19 cellular contexts compared by ENCODE assay signal in genomic region chr1:157146244-157146643, GRCh38. TPM values are rescaled to one million over a fixed set of nuclear protein-coding genes. Genes with fewer than 3 reads are reported as not detected.
A peak's percentile ranks its signal among the peaks of the same experiment; 100 is the strongest.
DNase-seq lines count a peak whose midpoint lies in the region; ATAC-seq, FAIRE-seq and TF ChIP-seq lines count a peak whose summit lies in the region.
"Had no signal": no experiment of that assay in that cellular context is flagged by ENCODE, and none has a peak within 500 bp of the region (broad histone marks: within the 10 kb centered on the region; RNA-seq: fewer than 3 reads in every experiment).

No MANE protein-coding gene starts in this region.

- no peak for TF ChIP-seq POLR2A in K562 (conservative IDR thresholded peaks at IDR 0.05)

- no peak overlapping the region for H2BK12ac ChIP-seq in mesenchymal stem cell (ENCODE audit: low read length in 2 of 2)

- H3K14ac ChIP-seq in mesenchymal stem cell (ENCODE audit: low read length in 2 of 2): no peak overlapping the region

- H2BK15ac ChIP-seq in mesenchymal stem cell (ENCODE audit: low read depth, poor library complexity, severe bottlenecking): no peak overlapping the region

- no peaks in the 10 kb centered on the region for H3K79me1 ChIP-seq in mesenchymal stem cell (replicated peaks; ENCODE audit: low read length, poor library complexity, severe bottlenecking)

- H3K36me3 ChIP-seq in GM23248 (ENCODE audit: low read depth): no peaks in the 10 kb centered on the region
- no peaks in the 10 kb centered on the region; the same call in 2 of the 3 replicates for H3K36me3 ChIP-seq in K562 (ENCODE audit: control insufficient read depth, insufficient read depth, low read length)
- no peaks in the 10 kb centered on the region for H3K36me3 ChIP-seq in mesenchymal stem cell (ENCODE audit: control insufficient read depth in 1 of 2, insufficient read depth in 2 of 2, low read depth in 1 of 2, low read length in 2 of 2)
- H3K36me3 ChIP-seq: BLaER1 had no signal

- CTCF ChIA-PET in K562 (lab: Yijun Ruan, JAX; ENCODE audit: low intra/inter-chr PET ratio): no interaction called here

- H2AFZ ChIP-seq in GM23248 (peak overlapping the region; percentile 40; the same call in 1 of the 2 replicates), K562 (ENCODE audit: low read depth, low read length) (peak overlapping the region; percentile 94), mesenchymal stem cell (ENCODE audit: low read depth, low read length) (no peak overlapping the region)

- no peak overlapping the region for H3K4ac ChIP-seq in mesenchymal stem cell (ENCODE audit: low read depth in 1 of 2, low read length in 2 of 2)

- TF ChIP-seq RAD21 in K562 (CRISPR knock-in tag; conservative IDR thresholded peaks at IDR 0.05 in 1 of 2, IDR thresholded peaks at IDR 0.05 in 1 of 2): no peak

- H4K20me1 ChIP-seq in GM23248 (ENCODE audit: insufficient read depth): no peaks in the 10 kb centered on the region
- no peaks in the 10 kb centered on the region for H4K20me1 ChIP-seq in K562 (replicated peaks; ENCODE audit: control insufficient read depth, insufficient read depth, low read length)
- H4K20me1 ChIP-seq: BLaER1 had no signal

- H3K4me1 ChIP-seq in GM23248 (ENCODE audit: insufficient read depth) (0 out of 2 replicates have a peak, but pooled peaks cover 6% of the 10 kb centered on the region), K562 (replicated peaks in 1 of 2; ENCODE audit: control insufficient read depth in 2 of 2, insufficient read depth in 2 of 2, low read length in 2 of 2) (peaks cover 7 to 40% of the 10 kb centered on the region in 2 experiments; a peak in 4 of 5 replicates), foreskin keratinocyte (peaks cover 30% of the 10 kb centered on the region), mesenchymal stem cell (ENCODE audit: control insufficient read depth, insufficient read depth, low read depth, low read length) (no peaks in the 10 kb centered on the region)
- H3K4me1 ChIP-seq: Caco-2 had no signal

- TF ChIP-seq EP300 in K562 (IDR thresholded peaks at IDR 0.05; ENCODE audit: low read length): no peak

- no peak overlapping the region for H2BK5ac ChIP-seq in mesenchymal stem cell (ENCODE audit: low read depth, low read length, poor library complexity, severe bottlenecking)

- H3K9me3 ChIP-seq in GM23248 (ENCODE audit: low read depth) (no peaks in the 10 kb centered on the region), K562 (replicated peaks; ENCODE audit: control insufficient read depth, insufficient read depth, low read depth, low read length) (no peaks in the 10 kb centered on the region), mesenchymal stem cell (ENCODE audit: control insufficient read depth, low read length) (no peaks in the 10 kb centered on the region)
- H3K9me3 ChIP-seq: BLaER1, Caco-2 had no signal

- H3F3A ChIP-seq in GM23248 (ENCODE audit: insufficient read depth): no peaks in the 10 kb centered on the region

- H3K79me2 ChIP-seq in GM23248 (ENCODE audit: insufficient read depth): no peaks in the 10 kb centered on the region
- H3K79me2 ChIP-seq in K562 (ENCODE audit: control insufficient read depth, insufficient read depth, low read length): no peaks in the 10 kb centered on the region

- 38 to 39% methylated on average over 3 of the region's 3 CpGs for WGBS in GM23248 (ENCODE audit: low coverage in 1 of 2, low lambda C conversion rate in 2 of 2, missing lambda C conversion rate in 2 of 2), 2 experiments
- 30% methylated on average over 3 of the region's 3 CpGs for WGBS in K562 (ENCODE audit: insufficient coverage, low coverage, missing lambda C conversion rate)
- WGBS in mesenchymal stem cell: 53% methylated on average over 3 of the region's 3 CpGs

- TF ChIP-seq CTCF in K562 (IDR thresholded peaks at IDR 0.05 in 2 of 3, conservative IDR thresholded peaks at IDR 0.05 in 1 of 3; ENCODE audit: insufficient read depth in 2 of 3, low read depth in 1 of 3, low read length in 3 of 3) (no peak), foreskin keratinocyte (conservative IDR thresholded peaks at IDR 0.05) (no peak)

- H3K4me2 ChIP-seq in GM23248 (ENCODE audit: unreplicated experiment): no peak overlapping the region
- no peak overlapping the region for H3K4me2 ChIP-seq in K562 (ENCODE audit: insufficient read depth, low read length)
- H3K4me2 ChIP-seq in mesenchymal stem cell (ENCODE audit: low read length, poor library complexity, severe bottlenecking): no peak overlapping the region
- H3K4me2 ChIP-seq: BLaER1 had no signal

- no peak overlapping the region for H3K9ac ChIP-seq in GM23248
- no peak overlapping the region for H3K9ac ChIP-seq in K562 (ENCODE audit: insufficient read depth in 1 of 2, low read depth in 2 of 2, low read length in 2 of 2)
- H3K9ac ChIP-seq in mesenchymal stem cell (ENCODE audit: low read length): no peak overlapping the region
- H3K9ac ChIP-seq: BLaER1 had no signal

- no TSS peak for BruUV-seq in K562 (replicated peaks; lab: Mats Ljungman, UMichigan)

- H3K27me3 ChIP-seq in GM23248 (replicated peaks; ENCODE audit: insufficient read depth) (no peaks in the 10 kb centered on the region), K562 (ENCODE audit: control insufficient read depth in 2 of 2, insufficient read depth in 2 of 2, low read length in 2 of 2) (no peaks in the 10 kb centered on the region), foreskin keratinocyte (no peaks in the 10 kb centered on the region), mesenchymal stem cell (ENCODE audit: control insufficient read depth in 1 of 2, insufficient read depth in 1 of 2, low read length in 2 of 2) (peaks cover 0 to 10% of the 10 kb centered on the region in 2 experiments)
- H3K27me3 ChIP-seq: BLaER1 had no signal

- no peaks in the 10 kb centered on the region for H3K9me2 ChIP-seq in GM23248 (ENCODE audit: insufficient read depth)

- DNase-seq in GM23248: no peak
- DNase-seq in K562 (ENCODE audit: extremely low read depth in 1 of 4, low spot score in 3 of 4): no peak
- no peak for DNase-seq in foreskin keratinocyte
- DNase-seq in mesenchymal stem cell: no peak
- DNase-seq in NK-92 (lab: John Stamatoyannopoulos, UW; ENCODE audit: unreplicated experiment): no peak
- DNase-seq in DMS79 treated with DMSO at 0.1 percent for 48 hours (lab: John Stamatoyannopoulos, UW): no peak
- DNase-seq: 8988T; AML-193; Caco-2; CD8-positive, alpha-beta memory T cell; DMS53; GOT3; H9; HFFc6 had no signal

- FAIRE-seq in K562 (lab: Jason Lieb, UNC): no peak
- FAIRE-seq: HTR-8/SVneo had no signal

- POLR2A ChIA-PET in K562 (lab: Yijun Ruan, JAX): no interaction called here

- H2AK5ac ChIP-seq in mesenchymal stem cell (ENCODE audit: low read length, severe bottlenecking): no peak overlapping the region

- H3K4me3 ChIP-seq in GM23248 (no peak overlapping the region), K562 (no peak overlapping the region), mesenchymal stem cell (ENCODE audit: insufficient read depth in 1 of 2, low read depth in 1 of 2, low read length in 2 of 2) (no peak overlapping the region)
- H3K4me3 ChIP-seq: BLaER1 had no signal

- no peak overlapping the region for H3K23ac ChIP-seq in mesenchymal stem cell (ENCODE audit: low read length in 2 of 2)

- peak overlapping the region; percentile 34 for H2BK120ac ChIP-seq in mesenchymal stem cell (ENCODE audit: low read depth, low read length)

- intact Hi-C loops in K562 (cut with micrococcal nuclease): no loop called here

- no peak overlapping the region for H3K18ac ChIP-seq in mesenchymal stem cell (ENCODE audit: low read depth in 1 of 2, low read length in 2 of 2)

- in situ Hi-C loops in GM23248 (cut with MboI): no loop called here
- in situ Hi-C loops in K562 (cut with MboI): no loop called here

- no peak overlapping the region for H4K8ac ChIP-seq in mesenchymal stem cell (ENCODE audit: low read length)

- H4K91ac ChIP-seq in mesenchymal stem cell (ENCODE audit: low read length): no peak overlapping the region

- H3K9me1 ChIP-seq in K562 (ENCODE audit: control insufficient read depth, insufficient read depth, low read length): no peaks in the 10 kb centered on the region

- ATAC-seq in K562 (no peak), foreskin keratinocyte (peak; percentile 11), GM19351 (IDR thresholded peaks at IDR 0.05; ENCODE audit: unreplicated experiment) (no peak), GM21576 (IDR thresholded peaks at IDR 0.05; ENCODE audit: unreplicated experiment) (no peak)

- H3K27ac ChIP-seq in GM23248 (no peak overlapping the region), K562 (ENCODE audit: extremely low read depth, low read depth, low read length) (no peak overlapping the region), foreskin keratinocyte (no peak overlapping the region), mesenchymal stem cell (ENCODE audit: low read length, poor library complexity, severe bottlenecking) (no peak overlapping the region)
- H3K27ac ChIP-seq: BLaER1 had no signal

RNA-seq across cellular contexts. Expression of gene ETV3, which starts 8.0 kb away (rescaled TPM):
- total RNA-seq in GM23248 (2014; rRNA removed; shearing (Covaris generic)): 10.6 and 21.4 TPM in 2 replicates
- polyA plus RNA-seq in GM23248 (2016; fragmentation: Nextera tagmentation; extraction: Ambion mirVana): 4.8 and 5.2 TPM in 2 replicates
- total RNA-seq in K562 (2011; cell fraction: chromatin; rRNA removed; ENCODE audit: low replicate concordance): 21.7 and 44.9 TPM in 2 replicates
- 14.7 and 15.8 TPM in 2 replicates for total RNA-seq in K562 (2011; cell fraction: nucleolus; rRNA removed)
- total RNA-seq in K562 (2011; cell fraction: nucleoplasm; rRNA removed): 33.9 and 53.1 TPM in 2 replicates
- 6.4 and 8.4 TPM in 2 replicates for total RNA-seq in K562 (2014; rRNA removed)
- total RNA-seq in K562 (2014; rRNA removed; fragmentation: Illumina TruSeq; extraction: Trizol): 10.7 and 11.4 TPM in 2 replicates
- 10.4 and 11.2 TPM in 2 replicates for total RNA-seq in K562 (2015; rRNA removed; fragmentation: Illumina TruSeq; extraction: Trizol)
- total RNA-seq in K562 (2021): 13.9 and 16.0 TPM in 2 replicates
- polyA plus RNA-seq in K562 (2011; rRNA removed): 7.7 and 9.0 TPM in 2 replicates
- polyA plus RNA-seq in K562 (2011; cell fraction: cytosol; rRNA removed): 5.0 and 6.0 TPM in 2 replicates
- 8.2 and 8.4 TPM in 2 replicates for polyA plus RNA-seq in K562 (2011; cell fraction: nucleus; rRNA removed)
- 6.9 and 8.4 TPM in 2 replicates for polyA plus RNA-seq in K562 (2012)
- polyA plus RNA-seq in K562 (2014; fragmentation: Illumina TruSeq; extraction: Trizol): 8.2 and 9.1 TPM in 2 replicates
- polyA plus RNA-seq in K562 (2014; fragmentation: Nextera tagmentation; extraction: Ambion mirVana): 1 to 10 TPM; 3.1 to 5.4 TPM
- polyA plus RNA-seq in K562 (2014; rRNA removed): 7.2 TPM in 2 replicates
- 25.5 and 30.0 TPM in 2 replicates for polyA minus RNA-seq in K562 (2011; rRNA and poly(A)+ RNA removed)
- 8.7 and 10.9 TPM in 2 replicates for polyA minus RNA-seq in K562 (2011; cell fraction: cytosol; rRNA and poly(A)+ RNA removed)
- polyA minus RNA-seq in K562 (2011; cell fraction: nucleus; rRNA and poly(A)+ RNA removed): 13.2 and 23.4 TPM in 2 replicates
- total RNA-seq in foreskin keratinocyte: 26.2 and 27.0 TPM in 2 replicates
- polyA plus RNA-seq in foreskin keratinocyte: 5.9 and 7.3 TPM in 2 replicates
- 9.1 TPM for polyA plus RNA-seq in mesenchymal stem cell (2013, experiment 1 of 2)
- 8.6 TPM for polyA plus RNA-seq in mesenchymal stem cell (2013, experiment 2 of 2)

RNA-seq across cellular contexts. Expression of gene ETV3L, which starts 46.6 kb away (rescaled TPM):
- not detected in 2 replicates for total RNA-seq in GM23248 (2014; rRNA removed; shearing (Covaris generic))
- polyA plus RNA-seq in GM23248 (2016; fragmentation: Nextera tagmentation; extraction: Ambion mirVana) (not detected in 2 replicates), K562 (2011; rRNA removed) (not detected in 2 replicates), K562 (2014; fragmentation: Illumina TruSeq; extraction: Trizol) (not detected in 2 replicates), K562 (2014; fragmentation: Nextera tagmentation; extraction: Ambion mirVana) (not detected), K562 (2014; rRNA removed) (not detected in 2 replicates), foreskin keratinocyte (not detected in 2 replicates)
- total RNA-seq in K562 (2011; cell fraction: chromatin; rRNA removed; ENCODE audit: low replicate concordance): not detected in 2 replicates
- not detected in 2 replicates for total RNA-seq in K562 (2011; cell fraction: nucleolus; rRNA removed)
- total RNA-seq in K562 (2011; cell fraction: nucleoplasm; rRNA removed): not detected in 2 replicates
- total RNA-seq in K562 (2014; rRNA removed) (not detected in 2 replicates), K562 (2014; rRNA removed; fragmentation: Illumina TruSeq; extraction: Trizol) (not detected in 2 replicates), K562 (2015; rRNA removed; fragmentation: Illumina TruSeq; extraction: Trizol) (not detected in 2 replicates), K562 (2021) (not detected in 2 replicates), foreskin keratinocyte (not detected in 2 replicates)
- not detected in 2 replicates for polyA plus RNA-seq in K562 (2011; cell fraction: cytosol; rRNA removed)
- 0.09 TPM in 1 of 2 replicates, not detected in the other for polyA plus RNA-seq in K562 (2011; cell fraction: nucleus; rRNA removed)
- polyA plus RNA-seq in K562 (2012): not detected in 2 replicates
- polyA minus RNA-seq in K562 (2011; rRNA and poly(A)+ RNA removed): not detected in 2 replicates
- polyA minus RNA-seq in K562 (2011; cell fraction: cytosol; rRNA and poly(A)+ RNA removed): not detected in 2 replicates
- polyA minus RNA-seq in K562 (2011; cell fraction: nucleus; rRNA and poly(A)+ RNA removed): not detected in 2 replicates
- polyA plus RNA-seq in mesenchymal stem cell (2013, experiment 1 of 2): not detected
- polyA plus RNA-seq in mesenchymal stem cell (2013, experiment 2 of 2): not detected
- total RNA-seq: Caco-2; CD8-positive, alpha-beta memory T cell; Daoy; HFFc6 had no signal
- polyA plus RNA-seq: CD8-positive, alpha-beta memory T cell had no signal
